Comparison of ENCODE assay signal across 21 cellular contexts in genomic region chr4:11565899-11566298, GRCh38.
DNase-seq lines count a peak whose midpoint lies in the region; ATAC-seq, FAIRE-seq and TF ChIP-seq lines count a peak whose summit lies in the region.
"Had no signal": no experiment of that assay in that cellular context is flagged by ENCODE, and none has a peak within 500 bp of the region (broad histone marks: within the 10 kb centered on the region; RNA-seq: fewer than 3 reads in every experiment).

No MANE protein-coding gene starts in this region.

- no peaks in the 10 kb centered on the region for H3K36me3 ChIP-seq in HepG2 (replicated peaks in 1 of 2; ENCODE audit: control insufficient read depth in 1 of 2, insufficient read depth in 2 of 2, low read length in 2 of 2)
- H3K36me3 ChIP-seq: Peyer's patch, vagina had no signal

- TF ChIP-seq EP300 in HepG2 (IDR thresholded peaks at IDR 0.05; ENCODE audit: low read depth in 2 of 2, low read length in 2 of 2) (no peak), HepG2 (CRISPR knock-in tag; IDR thresholded peaks at IDR 0.05; ENCODE audit: borderline replicate concordance) (no peak)

- H3K4me1 ChIP-seq in HepG2 (ENCODE audit: insufficient read depth, low read length): no peaks in the 10 kb centered on the region
- H3K4me1 ChIP-seq: Peyer's patch, vagina had no signal

- no peaks in the 10 kb centered on the region for H3K27me3 ChIP-seq in HepG2 (ENCODE audit: control insufficient read depth in 1 of 2, insufficient read depth in 2 of 2, low read length in 2 of 2)
- H3K27me3 ChIP-seq: Peyer's patch, vagina had no signal

- POLR2A ChIA-PET in HepG2 (lab: Yijun Ruan, JAX): no interaction called here

- H3K79me2 ChIP-seq in HepG2 (ENCODE audit: insufficient read depth, low read length): no peaks in the 10 kb centered on the region

- TF ChIP-seq POLR2A in HepG2 (IDR thresholded peaks at IDR 0.05; ENCODE audit: insufficient read depth in 1 of 2, low read depth in 2 of 2, low read length in 2 of 2): no peak
- no peak for TF ChIP-seq POLR2A in H54 (IDR thresholded peaks at IDR 0.05; ENCODE audit: low read depth, low read length)

- H3K9ac ChIP-seq in HepG2 (ENCODE audit: insufficient read depth, low read depth, low read length): no peak overlapping the region
- H3K9ac ChIP-seq: SK-N-SH had no signal

- no peak for TF ChIP-seq CTCF in HepG2 (CRISPR knock-in tag; IDR thresholded peaks at IDR 0.05)

- H3K9me3 ChIP-seq in HepG2 (ENCODE audit: low read length): peaks cover 15% of the 10 kb centered on the region
- H3K9me3 ChIP-seq: Peyer's patch, SK-N-SH, vagina had no signal

- H4K20me1 ChIP-seq in HepG2 (ENCODE audit: insufficient read depth, low read length): no peaks in the 10 kb centered on the region

- no peak overlapping the region for H2AFZ ChIP-seq in HepG2 (ENCODE audit: low read length)

- CTCF ChIA-PET in HepG2 (lab: Yijun Ruan, JAX; ENCODE audit: low intra/inter-chr PET ratio, low total read pairs): no interaction called here

- H3K27ac ChIP-seq in HepG2 (ENCODE audit: extremely low read length, insufficient read depth, low read length): no peak overlapping the region
- H3K27ac ChIP-seq: vagina had no signal

- FAIRE-seq in HepG2 (lab: Jason Lieb, UNC) (no peak), H54 (lab: Jason Lieb, UNC) (no peak)
- FAIRE-seq: keratinocyte had no signal

- 36% methylated on average over 2 of the region's 2 CpGs for WGBS in HepG2 (ENCODE audit: low lambda C conversion rate)

- no peak overlapping the region for H3K4me3 ChIP-seq in HepG2 (replicated peaks in 1 of 3; ENCODE audit: insufficient read depth in 1 of 3, low read depth in 2 of 3, low read length in 3 of 3)
- H3K4me3 ChIP-seq: Peyer's patch, vagina had no signal

- TF ChIP-seq RAD21 in HepG2 (CRISPR knock-in tag; IDR thresholded peaks at IDR 0.05): no peak

- ATAC-seq in HG02571 (IDR thresholded peaks at IDR 0.05; ENCODE audit: unreplicated experiment): peak; percentile 77
- ATAC-seq in HG03378 (IDR thresholded peaks at IDR 0.05; ENCODE audit: unreplicated experiment): peak; percentile 55
- no peak for ATAC-seq in HepG2
- ATAC-seq: CD8-positive, alpha-beta T cell had no signal

- no peak overlapping the region for H3K4me2 ChIP-seq in HepG2 (ENCODE audit: low read depth, low read length)
- H3K4me2 ChIP-seq: SK-N-SH had no signal

- BruUV-seq in HepG2 (replicated peaks; lab: Mats Ljungman, UMichigan): no TSS peak

- in situ Hi-C loops in HepG2 (cut with HindIII; ENCODE audit: extremely low pct_ligation_motif_present, low pct_unique_long_range_greater_than_20kb): no loop called here

- intact Hi-C loops in HepG2 (cut with micrococcal nuclease; ENCODE audit: unreplicated experiment): no loop called here

- DNase-seq in stimulated activated CD4-positive, alpha-beta T cell treated with anti-CD3 and anti-CD28 coated beads, Interleukin-15, amount 100 ng/mL, for 24 hours: peak; percentile 11
- DNase-seq in stimulated activated CD4-positive, alpha-beta T cell treated with anti-CD3 and anti-CD28 coated beads, Interleukin-2, amount 100 ng/mL, for 48 hours: no peak
- DNase-seq in iPS-NIHi7 (ENCODE audit: extremely low spot score) (no peak), HepG2 (ENCODE audit: low spot score) (no peak), H54 (ENCODE audit: insufficient read length, low spot score) (no peak)
- no peak for DNase-seq in effector CD4-positive, alpha-beta T cell
- DNase-seq: activated CD4-positive, alpha-beta T cell treated with anti-CD3 and anti-CD28 coated beads, Interleukin-2, amount 50 U/mL, for 4 hours; amniotic stem cell; CD8-positive, alpha-beta T cell; effector memory CD4-positive, alpha-beta T cell; head of caudate nucleus; mesendoderm; NCI-H2107; NCI-H774; nephron progenitor cell; Peyer's patch; SK-N-SH had no signal

TF ChIP-seq in HepG2, 621 proteins besides CTCF, POLR2A, EP300 and RAD21:
- no peak for TF ChIP-seq ZNF432 (CRISPR knock-in tag; IDR thresholded peaks at IDR 0.05; ENCODE audit: borderline replicate concordance)
- TF ChIP-seq, protein P1, sequence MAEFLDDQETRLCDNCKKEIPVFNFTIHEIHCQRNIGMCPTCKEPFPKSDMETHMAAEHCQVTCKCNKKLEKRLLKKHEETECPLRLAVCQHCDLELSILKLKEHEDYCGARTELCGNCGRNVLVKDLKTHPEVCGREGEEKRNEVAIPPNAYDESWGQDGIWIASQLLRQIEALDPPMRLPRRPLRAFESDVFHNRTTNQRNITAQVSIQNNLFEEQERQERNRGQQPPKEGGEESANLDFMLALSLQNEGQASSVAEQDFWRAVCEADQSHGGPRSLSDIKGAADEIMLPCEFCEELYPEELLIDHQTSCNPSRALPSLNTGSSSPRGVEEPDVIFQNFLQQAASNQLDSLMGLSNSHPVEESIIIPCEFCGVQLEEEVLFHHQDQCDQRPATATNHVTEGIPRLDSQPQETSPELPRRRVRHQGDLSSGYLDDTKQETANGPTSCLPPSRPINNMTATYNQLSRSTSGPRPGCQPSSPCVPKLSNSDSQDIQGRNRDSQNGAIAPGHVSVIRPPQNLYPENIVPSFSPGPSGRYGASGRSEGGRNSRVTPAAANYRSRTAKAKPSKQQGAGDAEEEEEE (CRISPR knock-in tag; IDR thresholded peaks at IDR 0.05; ENCODE audit: borderline replicate concordance): no peak
- no peak for TF ChIP-seq KDM4B (CRISPR knock-in tag; IDR thresholded peaks at IDR 0.05)
- no peak for TF ChIP-seq ZNF7 (CRISPR knock-in tag; IDR thresholded peaks at IDR 0.05)
- no peak for TF ChIP-seq SNAPC5 (CRISPR knock-in tag; IDR thresholded peaks at IDR 0.05; ENCODE audit: borderline replicate concordance)
- TF ChIP-seq THAP7 (CRISPR knock-in tag; IDR thresholded peaks at IDR 0.05): no peak
- TF ChIP-seq CCAR2 (optimal IDR thresholded peaks at IDR 0.05; ENCODE audit: low read depth, low read length): no peak
- no peak for TF ChIP-seq MAZ (IDR thresholded peaks at IDR 0.05; ENCODE audit: borderline replicate concordance, low read depth, low read length)
- no peak for TF ChIP-seq MAZ (CRISPR knock-in tag; IDR thresholded peaks at IDR 0.05; ENCODE audit: low read depth)
- TF ChIP-seq ZNF720 (CRISPR knock-in tag; IDR thresholded peaks at IDR 0.05): no peak
- TF ChIP-seq ZNF24 (IDR thresholded peaks at IDR 0.05): no peak
- TF ChIP-seq PPARG (CRISPR knock-in tag; conservative IDR thresholded peaks at IDR 0.05): no peak
